ENCODE assay signal across 10 cellular contexts in genomic region chr11:57474017-57474750, GRCh38. TPM values are rescaled to one million over a fixed set of nuclear protein-coding genes. Genes with fewer than 3 reads are reported as not detected.
DNase-seq lines count a peak whose midpoint lies in the region; ATAC-seq and TF ChIP-seq lines count a peak whose summit lies in the region.
"Had no signal": no experiment of that assay in that cellular context is flagged by ENCODE, and none has a peak within 500 bp of the region (broad histone marks: within the 10 kb centered on the region; RNA-seq: fewer than 3 reads in every experiment).

No MANE protein-coding gene starts in this region.

- H3K9me3 ChIP-seq in CD4-positive, CD25-positive, alpha-beta regulatory T cell (ENCODE audit: control insufficient read depth in 2 of 2, low read length in 2 of 2) = no peaks in the 10 kb centered on the region
- H3K9me3 ChIP-seq: right lobe of liver had no signal

- ATAC-seq in CD4-positive, CD25-positive, alpha-beta regulatory T cell (ENCODE audit: low read depth in 2 of 2) = peak; percentile 58 to 73
- peak; percentile 44 for ATAC-seq in GM21717 (IDR thresholded peaks at IDR 0.05; ENCODE audit: unreplicated experiment)
- ATAC-seq in omental fat pad (ENCODE audit: low FRiP score) = no peak
- no peak for ATAC-seq in HG02798 (IDR thresholded peaks at IDR 0.05; ENCODE audit: poor library complexity, unreplicated experiment)
- ATAC-seq: right lobe of liver had no signal

- no peak overlapping the region for H3K27ac ChIP-seq in CD4-positive, CD25-positive, alpha-beta regulatory T cell (ENCODE audit: insufficient read depth, low read length, poor library complexity, severe bottlenecking)
- H3K27ac ChIP-seq: right lobe of liver had no signal

- TF ChIP-seq CTCF in chondrocyte (IDR thresholded peaks at IDR 0.05) (no peak), omental fat pad (IDR thresholded peaks at IDR 0.05) (no peak)

- peaks cover 33% of the 10 kb centered on the region for H3K4me1 ChIP-seq in CD4-positive, CD25-positive, alpha-beta regulatory T cell (ENCODE audit: control insufficient read depth, insufficient read depth, low read length, poor library complexity, severe bottlenecking)

- peaks cover 0 to 3% (median 0%) of the 10 kb centered on the region in 7 donors for H3K9me3 Mint-ChIP-seq in CD4-positive, CD25-positive, alpha-beta regulatory T cell
- H3K9me3 Mint-ChIP-seq in chondrocyte (ENCODE audit: low read depth) = no peaks in the 10 kb centered on the region
- H3K9me3 Mint-ChIP-seq: brain had no signal

- peak overlapping the region; percentile 55 to 95 (median 64) for H3K27ac Mint-ChIP-seq in CD4-positive, CD25-positive, alpha-beta regulatory T cell
- H3K27ac Mint-ChIP-seq in chondrocyte (ENCODE audit: unreplicated experiment) = no peak overlapping the region

- peaks cover 0 to 39% (median 14%) of the 10 kb centered on the region in 4 donors for H3K4me1 Mint-ChIP-seq in CD4-positive, CD25-positive, alpha-beta regulatory T cell
- peaks cover 10% of the 10 kb centered on the region for H3K4me1 Mint-ChIP-seq in chondrocyte (ENCODE audit: low read depth)

- H3K4me3 Mint-ChIP-seq in CD4-positive, CD25-positive, alpha-beta regulatory T cell = peak overlapping the region in 3 of 4 donors; percentile 33 to 66 (median 42)
- H3K4me3 Mint-ChIP-seq in chondrocyte (ENCODE audit: unreplicated experiment) = no peak overlapping the region
- H3K4me3 Mint-ChIP-seq: brain had no signal

- peaks cover 30% of the 10 kb centered on the region for H3K27me3 Mint-ChIP-seq in CD4-positive, CD25-positive, alpha-beta regulatory T cell
- peaks cover 47% of the 10 kb centered on the region for H3K27me3 Mint-ChIP-seq in chondrocyte (ENCODE audit: low read depth)

- no peaks in the 10 kb centered on the region for H3K36me3 Mint-ChIP-seq in CD4-positive, CD25-positive, alpha-beta regulatory T cell
- no peaks in the 10 kb centered on the region for H3K36me3 Mint-ChIP-seq in chondrocyte (ENCODE audit: low read depth)

- H3K27me3 ChIP-seq in CD4-positive, CD25-positive, alpha-beta regulatory T cell (ENCODE audit: control insufficient read depth, insufficient read depth, low read length) = no peaks in the 10 kb centered on the region
- H3K27me3 ChIP-seq: right lobe of liver had no signal

- no peak overlapping the region for H3K4me3 ChIP-seq in CD4-positive, CD25-positive, alpha-beta regulatory T cell (ENCODE audit: low read depth, low read length)
- H3K4me3 ChIP-seq: right lobe of liver had no signal

- no peaks in the 10 kb centered on the region for H3K36me3 ChIP-seq in CD4-positive, CD25-positive, alpha-beta regulatory T cell (ENCODE audit: control insufficient read depth, insufficient read depth, low read length)

- DNase-seq in CD4-positive, CD25-positive, alpha-beta regulatory T cell = peak in 1 of 3 donors; percentile 80
- peak; percentile 70 for DNase-seq in NOMO-1 treated with DMSO at 0.1 percent for 48 hours (lab: John Stamatoyannopoulos, UW; ENCODE audit: unreplicated experiment)
- DNase-seq in chondrocyte (ENCODE audit: low spot score) = peak; percentile 61
- no peak for DNase-seq in kidney glomerular epithelial cell (lab: John Stamatoyannopoulos, UW)
- DNase-seq in NCI-H69 (lab: John Stamatoyannopoulos, UW) = no peak
- no peak for DNase-seq in omental fat pad (ENCODE audit: low spot score)

RNA-seq across cellular contexts. Expression of gene RTN4RL2, which starts 13.9 kb away (rescaled TPM):
- not detected for total RNA-seq in CD4-positive, CD25-positive, alpha-beta regulatory T cell
- under 1 TPM in 1 of 4 donors, not detected in 3; 0.11 TPM for polyA plus RNA-seq in CD4-positive, CD25-positive, alpha-beta regulatory T cell
- total RNA-seq in chondrocyte = 0.31 to 0.57 TPM in 2 of 3 replicates, not detected in the other
- 1 to 10 TPM in 1 of 4 donors, under 1 TPM in 2, not detected in 1; 0.25 to 1.4 (median 0.74) TPM for total RNA-seq in omental fat pad

RNA-seq across cellular contexts. Expression of gene SLC43A1, which starts 41.3 kb away (rescaled TPM):
- 12.8 TPM for total RNA-seq in CD4-positive, CD25-positive, alpha-beta regulatory T cell
- polyA plus RNA-seq in CD4-positive, CD25-positive, alpha-beta regulatory T cell = 10 to 100 TPM; 22.9 to 29.9 (median 26.2) TPM
- total RNA-seq in chondrocyte = 5.2 to 5.6 TPM (median 5.3 TPM) in 3 replicates
- total RNA-seq in omental fat pad = 10 to 100 TPM; 11.5 to 40.4 (median 16.5) TPM

RNA-seq across cellular contexts. Expression of gene SLC43A3, which starts 47.3 kb away (rescaled TPM):
- total RNA-seq in CD4-positive, CD25-positive, alpha-beta regulatory T cell = 19.1 TPM
- 10 to 100 TPM; 21.6 to 36.9 (median 27.3) TPM for polyA plus RNA-seq in CD4-positive, CD25-positive, alpha-beta regulatory T cell
- total RNA-seq in chondrocyte = 10.8 to 12.6 TPM (median 12.4 TPM) in 3 replicates
- 100 to 1,000 TPM in 3 of 4 donors, 10 to 100 TPM in 1; 73.3 to 152 (median 112) TPM for total RNA-seq in omental fat pad

RNA-seq across cellular contexts. Expression of gene TIMM10, which starts 56.4 kb away (rescaled TPM):
- 21.2 TPM for total RNA-seq in CD4-positive, CD25-positive, alpha-beta regulatory T cell
- 10 to 100 TPM; 52.1 to 84.7 (median 65.7) TPM for polyA plus RNA-seq in CD4-positive, CD25-positive, alpha-beta regulatory T cell
- total RNA-seq in chondrocyte (37.5 to 61.6 TPM (median 43.2 TPM) in 3 replicates), omental fat pad (10 to 100 TPM; 42.9 to 49.0 (median 45.9) TPM)

Comparison
In these comparisons a context has a peak if more than half of its experiments do, and no peak if none do; other contexts are left out.
1. ATAC-seq: peak in CD4-positive, CD25-positive, alpha-beta regulatory T cell (2 of 2) and GM21717 (single experiment); none in omental fat pad (single experiment) and HG02798 (single experiment).
2. DNase-seq: peak in NOMO-1 treated with DMSO at 0.1 percent for 48 hours (single experiment) and chondrocyte (single experiment); none in kidney glomerular epithelial cell (single experiment), NCI-H69 (single experiment) and omental fat pad (single experiment).